ENCODE assay signal across 20 cellular contexts in genomic region chr17:44796731-44797130, GRCh38. TPM values are rescaled to one million over a fixed set of nuclear protein-coding genes. Genes with fewer than 3 reads are reported as not detected.
A peak's percentile ranks its signal among the peaks of the same experiment; 100 is the strongest.
DNase-seq lines count a peak whose midpoint lies in the region; ATAC-seq and TF ChIP-seq lines count a peak whose summit lies in the region.
"Had no signal": no experiment of that assay in that cellular context is flagged by ENCODE, and none has a peak within 500 bp of the region (broad histone marks: within the 10 kb centered on the region; RNA-seq: fewer than 3 reads in every experiment).

No MANE protein-coding gene starts in this region.

- H3K4me3 ChIP-seq in right atrium auricular region (peak overlapping the region; percentile 0 to 32), esophagus squamous epithelium (peak overlapping the region in 3 of 4 donors; percentile 6 to 48 (median 28)), sigmoid colon (peak overlapping the region; percentile 22 to 42 (median 36))
- H3K4me3 ChIP-seq: A549, GM12878 had no signal

- H3K27me3 ChIP-seq in right atrium auricular region (no peaks in the 10 kb centered on the region), esophagus squamous epithelium (no peaks in the 10 kb centered on the region), sigmoid colon (no peaks in the 10 kb centered on the region)

- TF ChIP-seq CTCF in right atrium auricular region (IDR thresholded peaks at IDR 0.05) (no peak), esophagus squamous epithelium (IDR thresholded peaks at IDR 0.05) (no peak), sigmoid colon (IDR thresholded peaks at IDR 0.05) (no peak)

- no peaks in the 10 kb centered on the region for H3K36me3 Mint-ChIP-seq in stimulated activated effector memory CD8-positive, alpha-beta T cell treated with anti-CD3 and anti-CD28 coated beads, Interleukin-12 subunit alpha, Interleukin-12 subunit beta, amount 100 ng/mL, for 72 hours
- H3K36me3 Mint-ChIP-seq: CD4-positive, CD25-positive, alpha-beta regulatory T cell had no signal

- H3K9me3 ChIP-seq in right atrium auricular region (no peaks in the 10 kb centered on the region), esophagus squamous epithelium (no peaks in the 10 kb centered on the region), sigmoid colon (no peaks in the 10 kb centered on the region)
- H3K9me3 ChIP-seq: A549 had no signal

- 81 to 84% methylated on average over 9 of the region's 9 CpGs for WGBS in esophagus squamous epithelium, 2 donors
- WGBS in sigmoid colon, 2 donors, result 90 to 93% methylated on average over 9 of the region's 9 CpGs

- peaks cover 0 to 55% of the 10 kb centered on the region in 2 donors for H3K4me1 ChIP-seq in right atrium auricular region
- H3K4me1 ChIP-seq in esophagus squamous epithelium, result peaks cover 0 to 25% (median 3%) of the 10 kb centered on the region in 3 donors
- peaks cover 0 to 90% (median 81%) of the 10 kb centered on the region in 4 donors for H3K4me1 ChIP-seq in sigmoid colon

- H3K27ac ChIP-seq in right atrium auricular region (peak overlapping the region; percentile 81 to 90), esophagus squamous epithelium (peak overlapping the region; percentile 34 to 81 (median 74)), sigmoid colon (peak overlapping the region; percentile 85 to 99 (median 96))

- intact Hi-C loops in Right ventricle myocardium superior (cut with DNase I), result no loop called here
- intact Hi-C loops in esophagus squamous epithelium (cut with DNase I), result no loop called here
- intact Hi-C loops in sigmoid colon (cut with DNase I), result no loop called here

- no peak overlapping the region for H3K27ac Mint-ChIP-seq in stimulated activated effector memory CD8-positive, alpha-beta T cell treated with anti-CD3 and anti-CD28 coated beads, Interleukin-12 subunit alpha, Interleukin-12 subunit beta, amount 100 ng/mL, for 72 hours
- H3K27ac Mint-ChIP-seq: CD4-positive, CD25-positive, alpha-beta regulatory T cell had no signal

- DNase-seq in right atrium auricular region (ENCODE audit: low spot score) (no peak), Right ventricle myocardium superior (no peak), esophagus squamous epithelium (lab: John Stamatoyannopoulos, UW) (no peak), sigmoid colon (no peak), NCI-H1436 (lab: John Stamatoyannopoulos, UW) (no peak), activated T-cell treated with anti-CD3 and anti-CD28 coated beads for 4 hours (no peak)
- DNase-seq in stimulated activated effector memory CD8-positive, alpha-beta T cell treated with anti-CD3 and anti-CD28 coated beads, Interleukin-12 subunit alpha, Interleukin-12 subunit beta, amount 100 ng/mL, for 72 hours (ENCODE audit: low spot score in 2 of 2), result no peak
- DNase-seq: AML-193; Calu3; CD4-positive, CD25-positive, alpha-beta regulatory T cell; DMS79; MV-4-11; NCI-H1436 treated with DMSO at 0.1 percent for 48 hours; NCI-H2081 treated with DMSO at 0.1 percent for 48 hours; NCI-H2227 treated with DMSO at 0.1 percent for 48 hours; NCI-H526; OCI-M1 had no signal

- H3K9me3 Mint-ChIP-seq in stimulated activated effector memory CD8-positive, alpha-beta T cell treated with anti-CD3 and anti-CD28 coated beads, Interleukin-12 subunit alpha, Interleukin-12 subunit beta, amount 100 ng/mL, for 72 hours, result no peaks in the 10 kb centered on the region
- H3K9me3 Mint-ChIP-seq: CD4-positive, CD25-positive, alpha-beta regulatory T cell had no signal

- no peaks in the 10 kb centered on the region for H3K36me3 ChIP-seq in right atrium auricular region
- H3K36me3 ChIP-seq in esophagus squamous epithelium, result no peaks in the 10 kb centered on the region
- peaks cover 0 to 14% (median 0%) of the 10 kb centered on the region in 4 donors for H3K36me3 ChIP-seq in sigmoid colon

- no peak overlapping the region for H3K4me3 Mint-ChIP-seq in stimulated activated effector memory CD8-positive, alpha-beta T cell treated with anti-CD3 and anti-CD28 coated beads, Interleukin-12 subunit alpha, Interleukin-12 subunit beta, amount 100 ng/mL, for 72 hours
- H3K4me3 Mint-ChIP-seq: CD4-positive, CD25-positive, alpha-beta regulatory T cell had no signal

- ATAC-seq in Right ventricle myocardium superior (ENCODE audit: poor library complexity), result no peak
- no peak for ATAC-seq in stimulated activated effector memory CD8-positive, alpha-beta T cell treated with anti-CD3 and anti-CD28 coated beads, Interleukin-12 subunit alpha, Interleukin-12 subunit beta, amount 100 ng/mL, for 72 hours
- ATAC-seq: GM12878 had no signal

- no peak for TF ChIP-seq EP300 in sigmoid colon (IDR thresholded peaks at IDR 0.05)

- no peak for TF ChIP-seq POLR2A in esophagus squamous epithelium (IDR thresholded peaks at IDR 0.05)
- no peak for TF ChIP-seq POLR2A in sigmoid colon (IDR thresholded peaks at IDR 0.05)

- H3K4me1 Mint-ChIP-seq in stimulated activated effector memory CD8-positive, alpha-beta T cell treated with anti-CD3 and anti-CD28 coated beads, Interleukin-12 subunit alpha, Interleukin-12 subunit beta, amount 100 ng/mL, for 72 hours, result no peaks in the 10 kb centered on the region
- H3K4me1 Mint-ChIP-seq: CD4-positive, CD25-positive, alpha-beta regulatory T cell had no signal

RNA-seq across cellular contexts. Expression of gene GJC1, which starts 33.4 kb away (rescaled TPM):
- total RNA-seq in right atrium auricular region (10 to 100 TPM; 25.8 to 41.8 TPM), Right ventricle myocardium superior (16.1 TPM), esophagus squamous epithelium (1 to 10 TPM; 1.2 to 5.9 (median 1.6) TPM), sigmoid colon (100 to 1,000 TPM in 1 of 4 donors, 10 to 100 TPM in 3; 68.0 to 134 (median 82.7) TPM)
- 1 to 10 TPM in 1 of 3 donors, under 1 TPM in 2; 0.23 to 4.7 (median 0.60) TPM for polyA plus RNA-seq in sigmoid colon
- total RNA-seq: CD4-positive, CD25-positive, alpha-beta regulatory T cell had no signal
- polyA plus RNA-seq: CD4-positive, CD25-positive, alpha-beta regulatory T cell had no signal

RNA-seq across cellular contexts. Expression of gene ADAM11, which starts 37.9 kb away (rescaled TPM):
- 10 to 100 TPM in 1 of 2 donors, 1 to 10 TPM in 1; 6.8 to 19.9 TPM for total RNA-seq in right atrium auricular region
- total RNA-seq in Right ventricle myocardium superior, result 18.5 TPM
- under 1 TPM in 2 of 4 donors, not detected in 2; 0.18 to 0.38 TPM for total RNA-seq in esophagus squamous epithelium
- 1 to 10 TPM; 1.8 to 3.3 (median 3.2) TPM for total RNA-seq in sigmoid colon
- under 1 TPM in 2 of 3 donors, not detected in 1; under 0.01 to 0.61 TPM for polyA plus RNA-seq in sigmoid colon

RNA-seq across cellular contexts. Expression of gene HIGD1B, which starts 51.0 kb away (rescaled TPM):
- 10 to 100 TPM in 1 of 2 donors, not detected in 1; 19.0 TPM for total RNA-seq in right atrium auricular region
- 17.4 TPM for total RNA-seq in Right ventricle myocardium superior
- total RNA-seq in esophagus squamous epithelium, result 1 to 10 TPM in 3 of 4 donors, not detected in 1; 1.5 to 5.5 (median 2.3) TPM
- total RNA-seq in sigmoid colon, result 1 to 10 TPM in 2 of 4 donors, not detected in 2; 1.8 to 2.5 TPM
- 1 to 10 TPM in 1 of 3 donors, not detected in 2; 1.1 TPM for polyA plus RNA-seq in sigmoid colon
- total RNA-seq: Calu3; CD4-positive, CD25-positive, alpha-beta regulatory T cell; G401; GM12878 had no signal
- polyA plus RNA-seq: A549; CD4-positive, CD25-positive, alpha-beta regulatory T cell had no signal
